Comparison of ENCODE assay signal across 20 cellular contexts in genomic region chr16:88775825-88776224, GRCh38. TPM values are rescaled to one million over a fixed set of nuclear protein-coding genes. Genes with fewer than 3 reads are reported as not detected.
A peak's percentile ranks its signal among the peaks of the same experiment; 100 is the strongest.
DNase-seq lines count a peak whose midpoint lies in the region; ATAC-seq, FAIRE-seq and TF ChIP-seq lines count a peak whose summit lies in the region.
"Had no signal": no experiment of that assay in that cellular context is flagged by ENCODE, and none has a peak within 500 bp of the region (broad histone marks: within the 10 kb centered on the region; RNA-seq: fewer than 3 reads in every experiment).

No MANE protein-coding gene starts in this region.

- in situ Hi-C loops in HepG2 (cut with HindIII; ENCODE audit: extremely low pct_ligation_motif_present, low pct_unique_long_range_greater_than_20kb), result no loop called here

- DNase-seq in HepG2 (ENCODE audit: low spot score) (no peak), right lobe of liver (no peak), osteocyte (ENCODE audit: extremely low spot score, unreplicated experiment) (no peak), COR-L47 (lab: John Stamatoyannopoulos, UW) (no peak), PC-9 (no peak), middle frontal gyrus (ENCODE audit: extremely low spot score, low spot score) (no peak)
- DNase-seq: CD4-positive, alpha-beta memory T cell; DMS53; NCI-H1417 treated with DMSO at 0.1 percent for 48 hours; NCI-H187 treated with DMSO at 0.1 percent for 48 hours; NCI-H345; NCI-H524 treated with DMSO at 0.1 percent for 48 hours had no signal

- H4K20me1 ChIP-seq in HepG2 (ENCODE audit: insufficient read depth, low read length), result peaks cover 12% of the 10 kb centered on the region
- peaks cover 72% of the 10 kb centered on the region for H4K20me1 ChIP-seq in PC-9 (ENCODE audit: insufficient read depth)

- TF ChIP-seq EP300 in HepG2 (IDR thresholded peaks at IDR 0.05; ENCODE audit: low read depth in 2 of 2, low read length in 2 of 2), result no peak
- no peak for TF ChIP-seq EP300 in HepG2 (CRISPR knock-in tag; IDR thresholded peaks at IDR 0.05; ENCODE audit: borderline replicate concordance)

- CTCF ChIA-PET in HepG2 (lab: Yijun Ruan, JAX; ENCODE audit: low intra/inter-chr PET ratio, low total read pairs) (no interaction called here), PC-9 (lab: Charles Lee) (no interaction called here)

- intact Hi-C loops in HepG2 (cut with micrococcal nuclease; ENCODE audit: unreplicated experiment), result no loop called here
- intact Hi-C loops in right lobe of liver (cut with DNase I), result no loop called here
- intact Hi-C loops in dendritic cell treated with granulocyte-macrophage colony-stimulating factor and Interleukin-4, amounts not matched to agents 40 ng/mL and 50 ng/mL, for 4 days (cut with micrococcal nuclease), result no loop called here
- intact Hi-C loops in PC-9 (cut with micrococcal nuclease; ENCODE audit: unreplicated experiment), result no loop called here

- H3K9ac ChIP-seq in HepG2 (ENCODE audit: insufficient read depth, low read depth, low read length), result no peak overlapping the region
- H3K9ac ChIP-seq: KMS-11 had no signal

- BruUV-seq in HepG2 (replicated peaks; lab: Mats Ljungman, UMichigan) (no TSS peak), PC-9 (replicated peaks; lab: Mats Ljungman, UMichigan) (no TSS peak)

- H3K9me2 ChIP-seq in PC-9 (ENCODE audit: insufficient read depth), result no peaks in the 10 kb centered on the region

- no peak for TF ChIP-seq RAD21 in HepG2 (CRISPR knock-in tag; IDR thresholded peaks at IDR 0.05)

- H3K27me3 ChIP-seq in HepG2 (ENCODE audit: control insufficient read depth in 1 of 2, insufficient read depth in 2 of 2, low read length in 2 of 2), result no peaks in the 10 kb centered on the region
- H3K27me3 ChIP-seq in right lobe of liver, result no peaks in the 10 kb centered on the region
- H3K27me3 ChIP-seq in PC-9 (ENCODE audit: insufficient read depth, low read depth), result no peaks in the 10 kb centered on the region
- H3K27me3 ChIP-seq: SJSA1 had no signal

- H3K36me3 ChIP-seq in HepG2 (replicated peaks in 1 of 2; ENCODE audit: control insufficient read depth in 1 of 2, insufficient read depth in 2 of 2, low read length in 2 of 2) (peaks cover 2 to 4% of the 10 kb centered on the region in 2 experiments; a peak in 1 of 5 replicates), right lobe of liver (no peaks in the 10 kb centered on the region), PC-9 (ENCODE audit: low read depth) (no peaks in the 10 kb centered on the region)

- H3K27ac Mint-ChIP-seq in dendritic cell treated with granulocyte-macrophage colony-stimulating factor and Interleukin-4, amounts not matched to agents 40 ng/mL and 50 ng/mL, for 4 days, result peak overlapping the region; percentile 38
- peak overlapping the region; percentile 66 for H3K27ac Mint-ChIP-seq in osteocyte (ENCODE audit: unreplicated experiment)

- H3K27ac ChIP-seq in HepG2 (ENCODE audit: extremely low read length, insufficient read depth, low read length), result no peak overlapping the region
- no peak overlapping the region for H3K27ac ChIP-seq in right lobe of liver
- H3K27ac ChIP-seq in PC-9, result no peak overlapping the region
- H3K27ac ChIP-seq: KMS-11, SJSA1 had no signal

- TF ChIP-seq CTCF in HepG2 (CRISPR knock-in tag; IDR thresholded peaks at IDR 0.05) (no peak), right lobe of liver (IDR thresholded peaks at IDR 0.05) (no peak), osteocyte (IDR thresholded peaks at IDR 0.05) (no peak), PC-9 (conservative IDR thresholded peaks at IDR 0.05) (no peak)

- H3F3A ChIP-seq in PC-9 (ENCODE audit: insufficient read depth, low read depth), result peaks cover 28% of the 10 kb centered on the region

- no peaks in the 10 kb centered on the region for H3K27me3 Mint-ChIP-seq in dendritic cell treated with granulocyte-macrophage colony-stimulating factor and Interleukin-4, amounts not matched to agents 40 ng/mL and 50 ng/mL, for 4 days
- H3K27me3 Mint-ChIP-seq in osteocyte (ENCODE audit: unreplicated experiment), result no peaks in the 10 kb centered on the region
- H3K27me3 Mint-ChIP-seq: B cell; CD4-positive, alpha-beta memory T cell had no signal

- 93% methylated on average over 15 of the region's 18 CpGs for WGBS in HepG2 (ENCODE audit: low lambda C conversion rate)
- 92% methylated on average over 2 of the region's 18 CpGs for WGBS in right lobe of liver (ENCODE audit: insufficient coverage, low coverage, low lambda C conversion rate, missing lambda C conversion rate)

- H3K9me3 ChIP-seq in HepG2 (ENCODE audit: low read length) (no peaks in the 10 kb centered on the region), right lobe of liver (no peaks in the 10 kb centered on the region), PC-9 (ENCODE audit: insufficient read depth, low read depth) (no peaks in the 10 kb centered on the region)
- H3K9me3 ChIP-seq: SJSA1 had no signal

- H3K4me1 ChIP-seq in HepG2 (ENCODE audit: insufficient read depth, low read length) (peaks cover 33% of the 10 kb centered on the region), right lobe of liver (peaks cover 0 to 21% (median 6%) of the 10 kb centered on the region in 4 donors), PC-9 (replicated peaks; ENCODE audit: insufficient read depth) (peaks cover 50% of the 10 kb centered on the region)

- H3K4me2 ChIP-seq in HepG2 (ENCODE audit: low read depth, low read length), result no peak overlapping the region
- H3K4me2 ChIP-seq in PC-9, result no peak overlapping the region
- H3K4me2 ChIP-seq: KMS-11 had no signal

- no peak overlapping the region for H3K4me3 Mint-ChIP-seq in dendritic cell treated with granulocyte-macrophage colony-stimulating factor and Interleukin-4, amounts not matched to agents 40 ng/mL and 50 ng/mL, for 4 days
- H3K4me3 Mint-ChIP-seq in osteocyte (ENCODE audit: unreplicated experiment), result no peak overlapping the region
- H3K4me3 Mint-ChIP-seq: B cell had no signal

- POLR2A ChIA-PET in HepG2 (lab: Yijun Ruan, JAX), result interaction anchor here (0.8 kb wide), 1 partner anchor 12 kb away, joined by 4 read pairs; no protein-coding TSS in a partner anchor
- POLR2A ChIA-PET in PC-9 (lab: Charles Lee; ENCODE audit: unreplicated experiment), result interaction anchor here (0.7 kb wide), 1 partner anchor 15 kb away, joined by 11 read pairs; no protein-coding TSS in a partner anchor

- peaks cover 70% of the 10 kb centered on the region for H3K36me3 Mint-ChIP-seq in dendritic cell treated with granulocyte-macrophage colony-stimulating factor and Interleukin-4, amounts not matched to agents 40 ng/mL and 50 ng/mL, for 4 days (ENCODE audit: low read depth)
- H3K36me3 Mint-ChIP-seq in osteocyte (ENCODE audit: unreplicated experiment), result no peaks in the 10 kb centered on the region

- no peak for FAIRE-seq in HepG2 (lab: Jason Lieb, UNC)
- FAIRE-seq: GM12892, GM18507, H1 had no signal

- H3K4me1 Mint-ChIP-seq in dendritic cell treated with granulocyte-macrophage colony-stimulating factor and Interleukin-4, amounts not matched to agents 40 ng/mL and 50 ng/mL, for 4 days (ENCODE audit: low read depth), result peaks cover 98% of the 10 kb centered on the region
- peaks cover 82% of the 10 kb centered on the region for H3K4me1 Mint-ChIP-seq in osteocyte (ENCODE audit: unreplicated experiment)

- H3K4me3 ChIP-seq in HepG2 (replicated peaks in 1 of 3; ENCODE audit: insufficient read depth in 1 of 3, low read depth in 2 of 3, low read length in 3 of 3) (no peak overlapping the region), right lobe of liver (no peak overlapping the region), PC-9 (no peak overlapping the region)
- H3K4me3 ChIP-seq: SJSA1 had no signal

- TF ChIP-seq POLR2A in HepG2 (IDR thresholded peaks at IDR 0.05; ENCODE audit: insufficient read depth in 1 of 2, low read depth in 2 of 2, low read length in 2 of 2) (no peak), right lobe of liver (IDR thresholded peaks at IDR 0.05) (no peak)

- peaks cover 43% of the 10 kb centered on the region for H3K79me2 ChIP-seq in HepG2 (ENCODE audit: insufficient read depth, low read length)
- peaks cover 91% of the 10 kb centered on the region for H3K79me2 ChIP-seq in PC-9 (ENCODE audit: low read depth)

- ATAC-seq in HepG2, result no peak
- no peak for ATAC-seq in right lobe of liver
- no peak for ATAC-seq in GM21381 (IDR thresholded peaks at IDR 0.05; ENCODE audit: unreplicated experiment)

- H2AFZ ChIP-seq in HepG2 (ENCODE audit: low read length) (no peak overlapping the region), PC-9 (no peak overlapping the region)

- no peaks in the 10 kb centered on the region for H3K9me3 Mint-ChIP-seq in dendritic cell treated with granulocyte-macrophage colony-stimulating factor and Interleukin-4, amounts not matched to agents 40 ng/mL and 50 ng/mL, for 4 days
- no peaks in the 10 kb centered on the region for H3K9me3 Mint-ChIP-seq in osteocyte (ENCODE audit: unreplicated experiment)
- H3K9me3 Mint-ChIP-seq: CD4-positive, alpha-beta memory T cell had no signal

RNA-seq across cellular contexts. Expression of gene PIEZO1, which starts 9.2 kb away (rescaled TPM):
- total RNA-seq in HepG2 (2016; rRNA removed; fragmentation: Illumina TruSeq; extraction: Trizol) (32.5 and 85.0 TPM in 2 replicates), right lobe of liver (10 to 100 TPM; 48.9 to 91.9 (median 64.4) TPM), osteocyte (165 and 174 TPM in 2 replicates), PC-9 (2021) (391 and 426 TPM in 2 replicates)
- total RNA-seq in HepG2 (2016; cell fraction: cytosol; rRNA removed; fragmentation: Illumina TruSeq; extraction: Trizol; ENCODE audit: low read depth), result 42.1 and 42.4 TPM in 2 replicates
- 27.7 and 89.8 TPM in 2 replicates for total RNA-seq in HepG2 (2016; cell fraction: insoluble cytoplasmic fraction; rRNA removed; fragmentation: Illumina TruSeq; extraction: Trizol)
- 37.0 TPM in 2 replicates for total RNA-seq in HepG2 (2016; cell fraction: membrane; rRNA removed; fragmentation: Illumina TruSeq; extraction: Trizol)
- total RNA-seq in HepG2 (2016; cell fraction: nucleus; rRNA removed; fragmentation: Illumina TruSeq; extraction: Trizol), result 117 and 146 TPM in 2 replicates
- 67.9 and 93.5 TPM in 2 replicates for polyA plus RNA-seq in HepG2 (2011; rRNA removed)
- 42.8 and 69.2 TPM in 2 replicates for polyA plus RNA-seq in HepG2 (2011; cell fraction: cytosol; rRNA removed)
- polyA plus RNA-seq in HepG2 (2011; cell fraction: nucleus; rRNA removed), result 643 and 860 TPM in 2 replicates
- polyA plus RNA-seq in HepG2 (2012), result 52.4 and 78.3 TPM in 2 replicates
- 12.7 and 13.6 TPM in 2 replicates for polyA plus RNA-seq in HepG2 (2016; cell fraction: cytosol; fragmentation: Illumina TruSeq; extraction: Trizol; ENCODE audit: low read depth)
- polyA plus RNA-seq in HepG2 (2016; cell fraction: insoluble cytoplasmic fraction; fragmentation: Illumina TruSeq; extraction: Trizol; ENCODE audit: low read depth), result 33.4 and 36.7 TPM in 2 replicates
- polyA plus RNA-seq in HepG2 (2016; cell fraction: membrane; fragmentation: Illumina TruSeq; extraction: Trizol; ENCODE audit: low read depth), result 20.6 and 22.7 TPM in 2 replicates
- 296 and 336 TPM in 2 replicates for polyA plus RNA-seq in HepG2 (2016; cell fraction: nucleus; fragmentation: Illumina TruSeq; extraction: Trizol; ENCODE audit: insufficient read depth, low read depth)
- 101 and 184 TPM in 2 replicates for polyA minus RNA-seq in HepG2 (2011; rRNA and poly(A)+ RNA removed; ENCODE audit: low replicate concordance)
- 44.8 and 52.9 TPM in 2 replicates for polyA minus RNA-seq in HepG2 (2011; cell fraction: cytosol; rRNA and poly(A)+ RNA removed)
- 89.5 and 109 TPM in 2 replicates for polyA minus RNA-seq in HepG2 (2011; cell fraction: nucleus; rRNA and poly(A)+ RNA removed)

RNA-seq across cellular contexts. Expression of gene CDT1, which starts 27.8 kb away (rescaled TPM):
- total RNA-seq in HepG2 (2016; rRNA removed; fragmentation: Illumina TruSeq; extraction: Trizol), result 16.5 and 23.1 TPM in 2 replicates
- total RNA-seq in HepG2 (2016; cell fraction: cytosol; rRNA removed; fragmentation: Illumina TruSeq; extraction: Trizol; ENCODE audit: low read depth), result 14.3 and 18.2 TPM in 2 replicates
- 15.0 and 21.7 TPM in 2 replicates for total RNA-seq in HepG2 (2016; cell fraction: insoluble cytoplasmic fraction; rRNA removed; fragmentation: Illumina TruSeq; extraction: Trizol)
- 30.9 and 31.0 TPM in 2 replicates for total RNA-seq in HepG2 (2016; cell fraction: membrane; rRNA removed; fragmentation: Illumina TruSeq; extraction: Trizol)
- 12.6 and 18.8 TPM in 2 replicates for total RNA-seq in HepG2 (2016; cell fraction: nucleus; rRNA removed; fragmentation: Illumina TruSeq; extraction: Trizol)
- polyA plus RNA-seq in HepG2 (2011; rRNA removed), result 17.9 and 23.8 TPM in 2 replicates
- 15.0 and 37.3 TPM in 2 replicates for polyA plus RNA-seq in HepG2 (2011; cell fraction: cytosol; rRNA removed)
- polyA plus RNA-seq in HepG2 (2011; cell fraction: nucleus; rRNA removed), result 29.6 and 46.8 TPM in 2 replicates
- 13.5 and 17.6 TPM in 2 replicates for polyA plus RNA-seq in HepG2 (2012)
- polyA plus RNA-seq in HepG2 (2016; cell fraction: cytosol; fragmentation: Illumina TruSeq; extraction: Trizol; ENCODE audit: low read depth), result 18.5 and 24.2 TPM in 2 replicates
- polyA plus RNA-seq in HepG2 (2016; cell fraction: insoluble cytoplasmic fraction; fragmentation: Illumina TruSeq; extraction: Trizol; ENCODE audit: low read depth), result 22.4 and 29.0 TPM in 2 replicates
- 25.4 and 37.1 TPM in 2 replicates for polyA plus RNA-seq in HepG2 (2016; cell fraction: membrane; fragmentation: Illumina TruSeq; extraction: Trizol; ENCODE audit: low read depth)
- 34.6 and 39.8 TPM in 2 replicates for polyA plus RNA-seq in HepG2 (2016; cell fraction: nucleus; fragmentation: Illumina TruSeq; extraction: Trizol; ENCODE audit: insufficient read depth, low read depth)
- polyA minus RNA-seq in HepG2 (2011; rRNA and poly(A)+ RNA removed; ENCODE audit: low replicate concordance), result 25.0 and 71.0 TPM in 2 replicates
- 28.6 and 52.8 TPM in 2 replicates for polyA minus RNA-seq in HepG2 (2011; cell fraction: cytosol; rRNA and poly(A)+ RNA removed)
- 6.7 and 8.8 TPM in 2 replicates for polyA minus RNA-seq in HepG2 (2011; cell fraction: nucleus; rRNA and poly(A)+ RNA removed)
- total RNA-seq in right lobe of liver, result 1 to 10 TPM in 2 of 6 experiments, under 1 TPM in 4; 0.22 to 9.6 (median 0.42) TPM
- 5.6 and 6.6 TPM in 2 replicates for total RNA-seq in osteocyte
- 73.2 and 95.4 TPM in 2 replicates for total RNA-seq in PC-9 (2021)

RNA-seq across cellular contexts. Expression of gene APRT, which starts 35.9 kb away (rescaled TPM):
- 242 and 274 TPM in 2 replicates for total RNA-seq in HepG2 (2016; rRNA removed; fragmentation: Illumina TruSeq; extraction: Trizol)
- total RNA-seq in HepG2 (2016; cell fraction: cytosol; rRNA removed; fragmentation: Illumina TruSeq; extraction: Trizol; ENCODE audit: low read depth), result 163 and 167 TPM in 2 replicates
- 238 and 275 TPM in 2 replicates for total RNA-seq in HepG2 (2016; cell fraction: insoluble cytoplasmic fraction; rRNA removed; fragmentation: Illumina TruSeq; extraction: Trizol)
- total RNA-seq in HepG2 (2016; cell fraction: membrane; rRNA removed; fragmentation: Illumina TruSeq; extraction: Trizol), result 188 and 208 TPM in 2 replicates
- total RNA-seq in HepG2 (2016; cell fraction: nucleus; rRNA removed; fragmentation: Illumina TruSeq; extraction: Trizol), result 99.7 and 110 TPM in 2 replicates
- 155 and 210 TPM in 2 replicates for polyA plus RNA-seq in HepG2 (2011; rRNA removed)
- 94.2 and 153 TPM in 2 replicates for polyA plus RNA-seq in HepG2 (2011; cell fraction: cytosol; rRNA removed)
- 101 and 126 TPM in 2 replicates for polyA plus RNA-seq in HepG2 (2011; cell fraction: nucleus; rRNA removed)
- 136 and 175 TPM in 2 replicates for polyA plus RNA-seq in HepG2 (2012)
- 172 and 184 TPM in 2 replicates for polyA plus RNA-seq in HepG2 (2016; cell fraction: cytosol; fragmentation: Illumina TruSeq; extraction: Trizol; ENCODE audit: low read depth)
- 339 and 349 TPM in 2 replicates for polyA plus RNA-seq in HepG2 (2016; cell fraction: insoluble cytoplasmic fraction; fragmentation: Illumina TruSeq; extraction: Trizol; ENCODE audit: low read depth)
- 196 and 203 TPM in 2 replicates for polyA plus RNA-seq in HepG2 (2016; cell fraction: membrane; fragmentation: Illumina TruSeq; extraction: Trizol; ENCODE audit: low read depth)
- polyA plus RNA-seq in HepG2 (2016; cell fraction: nucleus; fragmentation: Illumina TruSeq; extraction: Trizol; ENCODE audit: insufficient read depth, low read depth), result 192 and 201 TPM in 2 replicates
- polyA minus RNA-seq in HepG2 (2011; rRNA and poly(A)+ RNA removed; ENCODE audit: low replicate concordance), result 83.2 and 86.7 TPM in 2 replicates
- polyA minus RNA-seq in HepG2 (2011; cell fraction: cytosol; rRNA and poly(A)+ RNA removed), result 75.3 and 84.8 TPM in 2 replicates
- polyA minus RNA-seq in HepG2 (2011; cell fraction: nucleus; rRNA and poly(A)+ RNA removed), result 35.7 and 49.8 TPM in 2 replicates
- total RNA-seq in right lobe of liver, result 100 to 1,000 TPM in 2 of 6 experiments, 10 to 100 TPM in 4; 61.4 to 120 (median 74.1) TPM
- total RNA-seq in osteocyte, result 77.1 and 83.9 TPM in 2 replicates
- total RNA-seq in PC-9 (2021), result 213 and 226 TPM in 2 replicates
